ENCODE assay signal across 2 cellular contexts in genomic region chr5:5979362-5979760, GRCh38.
TF ChIP-seq lines count a peak whose summit lies in the region.

No MANE protein-coding gene starts in this region.

TF ChIP-seq in SK-N-SH, 30 proteins besides CTCF, POLR2A, EP300 and RAD21 (continued from another document):
- TF ChIP-seq USF1 (IDR thresholded peaks at IDR 0.05; ENCODE audit: borderline replicate concordance, low read depth) (no peak), TEAD4 (IDR thresholded peaks at IDR 0.05; ENCODE audit: borderline replicate concordance, insufficient read depth) (no peak), YY1 (IDR thresholded peaks at IDR 0.05; ENCODE audit: low read depth) (no peak), GABPA (IDR thresholded peaks at IDR 0.05; ENCODE audit: low read depth) (no peak), MEF2A (IDR thresholded peaks at IDR 0.05; ENCODE audit: borderline replicate concordance, low read depth) (no peak), CHD2 (IDR thresholded peaks at IDR 0.05; ENCODE audit: low read length, partially characterized antibody) (no peak), POLR2AphosphoS5 (IDR thresholded peaks at IDR 0.05; ENCODE audit: low read depth, low read length) (no peak), REST (IDR thresholded peaks at IDR 0.05; ENCODE audit: low read depth, low read length) (no peak), NFIC (IDR thresholded peaks at IDR 0.05; ENCODE audit: borderline replicate concordance) (no peak)

TF ChIP-seq in SK-N-SH treated with all-trans-retinoic acid at 6 μM for 48 hours, 23 proteins besides CTCF, POLR2A, EP300 and RAD21 (continued from another document):
- TF ChIP-seq CSRNP3 (CRISPR knock-in tag; IDR thresholded peaks at IDR 0.05): no peak
- TF ChIP-seq ZFP3 (CRISPR knock-in tag; IDR thresholded peaks at IDR 0.05): no peak
- TF ChIP-seq ZC3H10 (CRISPR knock-in tag; IDR thresholded peaks at IDR 0.05): no peak
